ENCODE assay signal across 9 cellular contexts in genomic region chr1:150563340-150564038, GRCh38. TPM values are rescaled to one million over a fixed set of nuclear protein-coding genes. Genes with fewer than 3 reads are reported as not detected.
DNase-seq lines count a peak whose midpoint lies in the region; ATAC-seq, FAIRE-seq and TF ChIP-seq lines count a peak whose summit lies in the region.
"Had no signal": no experiment of that assay in that cellular context is flagged by ENCODE, and none has a peak within 500 bp of the region (broad histone marks: within the 10 kb centered on the region; RNA-seq: fewer than 3 reads in every experiment).

No MANE protein-coding gene starts in this region.

- BruUV-seq in endothelial cell of umbilical vein (replicated peaks; lab: Mats Ljungman, UMichigan): no TSS peak

- H2BK12ac ChIP-seq in neuronal stem cell (ENCODE audit: low read length): peak overlapping the region; percentile 8

- H3K9me1 ChIP-seq in endothelial cell of umbilical vein (replicated peaks; ENCODE audit: control insufficient read depth, extremely low read depth, insufficient read depth, low read length): no peaks in the 10 kb centered on the region

- H3K4me1 ChIP-seq in endothelial cell of umbilical vein (ENCODE audit: control insufficient read depth, extremely low read depth, insufficient read depth, low read length): peaks cover 67% of the 10 kb centered on the region
- peaks cover 36 to 43% of the 10 kb centered on the region in 2 donors for H3K4me1 ChIP-seq in neuronal stem cell (ENCODE audit: control insufficient read depth in 2 of 2, insufficient read depth in 1 of 2, low read depth in 1 of 2, low read length in 2 of 2)

- H3K4me2 ChIP-seq in endothelial cell of umbilical vein (ENCODE audit: insufficient read depth, low read length) (no peak overlapping the region), neuronal stem cell (ENCODE audit: insufficient read depth, low read length, poor library complexity, severe bottlenecking) (no peak overlapping the region)

- ATAC-seq in HG03108 (IDR thresholded peaks at IDR 0.05; ENCODE audit: unreplicated experiment): peak; percentile 20
- no peak for ATAC-seq in HG02588 (IDR thresholded peaks at IDR 0.05; ENCODE audit: unreplicated experiment)
- ATAC-seq in HG02970 (IDR thresholded peaks at IDR 0.05; ENCODE audit: low FRiP score, unreplicated experiment): no peak

- peaks cover 8% of the 10 kb centered on the region for H3K79me2 ChIP-seq in endothelial cell of umbilical vein (ENCODE audit: control insufficient read depth, insufficient read depth, low read length)

- intact Hi-C loops in endothelial cell of umbilical vein (cut with micrococcal nuclease): loop anchor here (5.0 kb wide), 1 partner anchor 359 kb away; no protein-coding TSS in a partner anchor

- POLR2A ChIA-PET in GM10248 (lab: Yijun Ruan, JAX) (interaction anchor here (0.6 to 12.7 kb wide), 6 partner anchors 12 to 65 kb away, joined by 3 to 305 read pairs (median 4); partner anchors contain the start of genes ENSA and MCL1), endothelial cell of umbilical vein (lab: Charles Lee) (interaction anchor here (0.6 to 3.1 kb wide), 5 partner anchors 11 to 549 kb away, joined by 4 to 39 read pairs (median 6); partner anchors contain the start of gene MCL1)

- no CpG with 5 or more reads among the region's 4 CpGs for WGBS in neuronal stem cell (ENCODE audit: extremely low coverage in 2 of 2, insufficient read length in 2 of 2, insufficient replicate concordance in 1 of 2), 2 donors

- H3K23ac ChIP-seq in neuronal stem cell (ENCODE audit: low read depth, low read length, poor library complexity): no peak overlapping the region

- H3K27me3 ChIP-seq in endothelial cell of umbilical vein (ENCODE audit: control insufficient read depth in 2 of 2, insufficient read depth in 2 of 2, low read length in 2 of 2) (no peaks in the 10 kb centered on the region), neuronal stem cell (ENCODE audit: control insufficient read depth in 3 of 3, insufficient read depth in 3 of 3, low read depth in 1 of 3, low read length in 3 of 3) (no peaks in the 10 kb centered on the region)
- H3K27me3 ChIP-seq: SJSA1 had no signal

- peak overlapping the region; percentile 89 for H2BK5ac ChIP-seq in neuronal stem cell (ENCODE audit: low read length)

- peak; percentile 33 for FAIRE-seq in endothelial cell of umbilical vein (lab: Jason Lieb, UNC)

- H3K9me3 ChIP-seq in endothelial cell of umbilical vein (replicated peaks; ENCODE audit: control insufficient read depth, insufficient read depth, low read length) (no peaks in the 10 kb centered on the region), neuronal stem cell (replicated peaks in 1 of 2; ENCODE audit: control insufficient read depth in 2 of 2, insufficient read depth in 1 of 2, low read depth in 1 of 2, low read length in 2 of 2) (no peaks in the 10 kb centered on the region)
- H3K9me3 ChIP-seq: SJSA1 had no signal

- peak overlapping the region; percentile 3 for H2BK15ac ChIP-seq in neuronal stem cell (ENCODE audit: low read length)

- no peaks in the 10 kb centered on the region for H4K20me1 ChIP-seq in endothelial cell of umbilical vein (replicated peaks; ENCODE audit: control insufficient read depth, extremely low read depth, insufficient read depth, low read length)

- H3K79me1 ChIP-seq in neuronal stem cell (ENCODE audit: low read depth, low read length): peaks cover 7% of the 10 kb centered on the region

- no peak overlapping the region for H2BK120ac ChIP-seq in neuronal stem cell (ENCODE audit: low read depth, low read length)

- H3K27ac ChIP-seq in VCaP (peak overlapping the region; percentile 100), endothelial cell of umbilical vein (ENCODE audit: insufficient read depth, low read depth, low read length) (peak overlapping the region; percentile 99), neuronal stem cell (replicated peaks; ENCODE audit: low read length) (peak overlapping the region; percentile 100)
- H3K27ac ChIP-seq: SJSA1 had no signal

- peak overlapping the region; percentile 23 for H2AK5ac ChIP-seq in neuronal stem cell (ENCODE audit: low read depth, low read length)

- dilution Hi-C loops in endothelial cell of umbilical vein (cut with MboI; ENCODE audit: extremely low pct_ligation_motif_present, low sequenced_read_pairs): no loop called here

- no peak overlapping the region for H3K4ac ChIP-seq in neuronal stem cell (ENCODE audit: low read length)

- no peak overlapping the region for H3K18ac ChIP-seq in neuronal stem cell (ENCODE audit: low read length)

- H3K4me3 ChIP-seq in endothelial cell of umbilical vein (replicated peaks in 1 of 3; ENCODE audit: insufficient read depth in 1 of 3, low read depth in 1 of 3, low read length in 3 of 3): no peak overlapping the region
- H3K4me3 ChIP-seq in neuronal stem cell (ENCODE audit: low read length in 2 of 2): no peak overlapping the region
- H3K4me3 ChIP-seq: SJSA1 had no signal

- H4K91ac ChIP-seq in neuronal stem cell (ENCODE audit: low read depth, low read length, poor library complexity): no peak overlapping the region

- peak; percentile 43 for DNase-seq in GM10248 (ENCODE audit: extremely low spot score)
- peak; percentile 61 for DNase-seq in endothelial cell of umbilical vein (ENCODE audit: low read depth, low spot score)
- DNase-seq in neuronal stem cell (ENCODE audit: low spot score): no peak
- no peak for DNase-seq in middle frontal gyrus (ENCODE audit: extremely low spot score, low spot score)

- CTCF ChIA-PET in GM10248 (lab: Yijun Ruan, JAX) (interaction anchor here (1.0 to 9.4 kb wide), 9 partner anchors 9 to 434 kb away, joined by 3 to 151 read pairs (median 83); partner anchors contain the start of genes ADAMTSL4, ENSA and MCL1), endothelial cell of umbilical vein (lab: Charles Lee) (interaction anchor here (0.9 to 13.9 kb wide), 5 partner anchors 12 to 433 kb away, joined by 3 to 288 read pairs (median 50); partner anchors contain the start of gene MCL1)

- H3K9ac ChIP-seq in endothelial cell of umbilical vein (replicated peaks; ENCODE audit: extremely low read depth, insufficient read depth, low read length): no peak overlapping the region
- H3K9ac ChIP-seq in neuronal stem cell (ENCODE audit: low read depth, low read length, poor library complexity): no peak overlapping the region

- no peak for TF ChIP-seq POLR2A in endothelial cell of umbilical vein (IDR thresholded peaks at IDR 0.05; ENCODE audit: low read depth, low read length)

- H3K36me3 ChIP-seq in endothelial cell of umbilical vein (ENCODE audit: control insufficient read depth in 2 of 2, extremely low read depth in 1 of 2, insufficient read depth in 2 of 2, low read length in 2 of 2): no peaks in the 10 kb centered on the region
- no peaks in the 10 kb centered on the region for H3K36me3 ChIP-seq in neuronal stem cell (replicated peaks in 1 of 2; ENCODE audit: control insufficient read depth in 2 of 2, insufficient read depth in 2 of 2, low read length in 2 of 2)

- H3K14ac ChIP-seq in neuronal stem cell (ENCODE audit: low read length): no peak overlapping the region

- no peak overlapping the region for H4K8ac ChIP-seq in neuronal stem cell (ENCODE audit: low read depth, low read length)

- TF ChIP-seq CTCF in GM10248 (IDR thresholded peaks at IDR 0.05; ENCODE audit: control extremely low read depth, extremely low read depth, low read depth, missing control alignments) (no peak), VCaP (conservative IDR thresholded peaks at IDR 0.05) (no peak), endothelial cell of umbilical vein (IDR thresholded peaks at IDR 0.05; ENCODE audit: extremely low read depth in 1 of 2, insufficient read depth in 1 of 2, low read depth in 1 of 2, low read length in 2 of 2) (no peak)

- H2AFZ ChIP-seq in endothelial cell of umbilical vein (ENCODE audit: low read depth, low read length) (no peak overlapping the region), neuronal stem cell (ENCODE audit: low read length) (no peak overlapping the region)

RNA-seq across cellular contexts. Expression of gene ADAMTSL4, which starts 14.3 kb away (rescaled TPM):
- 0.37 and 0.73 TPM in 2 replicates for total RNA-seq in endothelial cell of umbilical vein
- polyA plus RNA-seq in endothelial cell of umbilical vein: 0.96 and 1.0 TPM in 2 replicates
- polyA plus RNA-seq in endothelial cell of umbilical vein (2011; cell fraction: cytosol; rRNA removed): 0.67 and 0.75 TPM in 2 replicates
- polyA plus RNA-seq in endothelial cell of umbilical vein (2011; cell fraction: nucleus; rRNA removed): 0.63 and 0.74 TPM in 2 replicates
- 3.0 and 3.6 TPM in 2 replicates for polyA plus RNA-seq in endothelial cell of umbilical vein (2012)
- polyA minus RNA-seq in endothelial cell of umbilical vein: 2.5 and 4.0 TPM in 2 replicates
- 2.8 TPM for polyA minus RNA-seq in endothelial cell of umbilical vein (2011; cell fraction: cytosol; rRNA and poly(A)+ RNA removed)
- 0.58 TPM in 1 of 2 replicates, not detected in the other for polyA minus RNA-seq in endothelial cell of umbilical vein (2011; cell fraction: nucleus; rRNA and poly(A)+ RNA removed)
- 0.14 TPM for polyA plus RNA-seq in neuronal stem cell (2013, experiment 1 of 2)
- polyA plus RNA-seq in neuronal stem cell (2013, experiment 2 of 2): 0.17 TPM

RNA-seq across cellular contexts. Expression of gene MCL1, which starts 15.9 kb away (rescaled TPM):
- total RNA-seq in endothelial cell of umbilical vein: 186 and 212 TPM in 2 replicates
- 63.9 and 87.3 TPM in 2 replicates for polyA plus RNA-seq in endothelial cell of umbilical vein
- 71.3 and 83.7 TPM in 2 replicates for polyA plus RNA-seq in endothelial cell of umbilical vein (2011; cell fraction: cytosol; rRNA removed)
- 334 and 381 TPM in 2 replicates for polyA plus RNA-seq in endothelial cell of umbilical vein (2011; cell fraction: nucleus; rRNA removed)
- polyA plus RNA-seq in endothelial cell of umbilical vein (2012): 120 and 171 TPM in 2 replicates
- 129 and 158 TPM in 2 replicates for polyA minus RNA-seq in endothelial cell of umbilical vein
- polyA minus RNA-seq in endothelial cell of umbilical vein (2011; cell fraction: cytosol; rRNA and poly(A)+ RNA removed): 105 TPM
- polyA minus RNA-seq in endothelial cell of umbilical vein (2011; cell fraction: nucleus; rRNA and poly(A)+ RNA removed): 263 and 290 TPM in 2 replicates
- polyA plus RNA-seq in neuronal stem cell (2013, experiment 1 of 2): 117 TPM
- polyA plus RNA-seq in neuronal stem cell (2013, experiment 2 of 2): 117 TPM

RNA-seq across cellular contexts. Expression of gene FALEC, which starts 47.9 kb away (rescaled TPM):
- total RNA-seq in endothelial cell of umbilical vein: not detected in 2 replicates
- polyA plus RNA-seq in endothelial cell of umbilical vein: not detected in 2 replicates
- polyA plus RNA-seq in endothelial cell of umbilical vein (2011; cell fraction: cytosol; rRNA removed): not detected in 2 replicates
- not detected in 2 replicates for polyA plus RNA-seq in endothelial cell of umbilical vein (2011; cell fraction: nucleus; rRNA removed)
- not detected in 2 replicates for polyA plus RNA-seq in endothelial cell of umbilical vein (2012)
- polyA minus RNA-seq in endothelial cell of umbilical vein: 0.42 TPM in 1 of 2 replicates, not detected in the other
- not detected for polyA minus RNA-seq in endothelial cell of umbilical vein (2011; cell fraction: cytosol; rRNA and poly(A)+ RNA removed)
- not detected in 2 replicates for polyA minus RNA-seq in endothelial cell of umbilical vein (2011; cell fraction: nucleus; rRNA and poly(A)+ RNA removed)
- 0.67 TPM for polyA plus RNA-seq in neuronal stem cell (2013, experiment 1 of 2)
- 1.1 TPM for polyA plus RNA-seq in neuronal stem cell (2013, experiment 2 of 2)
- total RNA-seq: SJSA1 had no signal

RNA-seq across cellular contexts. Expression of gene ECM1, which starts 55.6 kb away (rescaled TPM):
- total RNA-seq in endothelial cell of umbilical vein: 7.2 and 7.3 TPM in 2 replicates
- 16.6 and 20.5 TPM in 2 replicates for polyA plus RNA-seq in endothelial cell of umbilical vein
- 8.3 and 10.8 TPM in 2 replicates for polyA plus RNA-seq in endothelial cell of umbilical vein (2011; cell fraction: cytosol; rRNA removed)
- 12.9 and 14.6 TPM in 2 replicates for polyA plus RNA-seq in endothelial cell of umbilical vein (2011; cell fraction: nucleus; rRNA removed)
- 8.8 and 12.4 TPM in 2 replicates for polyA plus RNA-seq in endothelial cell of umbilical vein (2012)
- polyA minus RNA-seq in endothelial cell of umbilical vein: 7.0 and 10.2 TPM in 2 replicates
- polyA minus RNA-seq in endothelial cell of umbilical vein (2011; cell fraction: cytosol; rRNA and poly(A)+ RNA removed): 3.7 TPM
- polyA minus RNA-seq in endothelial cell of umbilical vein (2011; cell fraction: nucleus; rRNA and poly(A)+ RNA removed): 2.5 and 2.9 TPM in 2 replicates
- polyA plus RNA-seq in neuronal stem cell (2013, experiment 1 of 2): 0.91 TPM
- polyA plus RNA-seq in neuronal stem cell (2013, experiment 2 of 2): 0.91 TPM

Comparison
In these comparisons a context has a peak if more than half of its experiments do, and no peak if none do; other contexts are left out.
1. DNase-seq: peak in GM10248 (single experiment) and endothelial cell of umbilical vein (single experiment); none in neuronal stem cell (single experiment) and middle frontal gyrus (single experiment).
2. Peak in every context shown above with its lines, with median percentiles within 50 percentile points of each other: H3K27ac ChIP-seq.